Comparison of ENCODE assay signal across 28 cellular contexts in genomic region chr22:22013559-22014284, GRCh38.
"Had no signal": no experiment of that assay in that cellular context is flagged by ENCODE, and none has a peak within 500 bp of the region (broad histone marks: within the 10 kb centered on the region; RNA-seq: fewer than 3 reads in every experiment).

No MANE protein-coding gene starts in this region.

- DNase-seq: colonic mucosa; cortex of kidney; dermis blood vessel endothelial cell; dorsolateral prefrontal cortex; effector CD4-positive, alpha-beta T cell; effector CD8-positive, alpha-beta T cell; effector memory CD4-positive, alpha-beta T cell; effector memory CD8-positive, alpha-beta T cell; endodermal cell; erythroblast; esophagus squamous epithelium; foreskin fibroblast; foreskin keratinocyte; foreskin melanocyte; gastrocnemius medialis; glutamatergic neuron; head of caudate nucleus; heart left ventricle; heart right ventricle had no signal

- H3K36me3 ChIP-seq: colonic mucosa, esophagus muscularis mucosa, esophagus squamous epithelium, gastrocnemius medialis, gastroesophageal sphincter, heart left ventricle, heart right ventricle had no signal

- H3K4me1 ChIP-seq: colonic mucosa, esophagus muscularis mucosa, esophagus squamous epithelium, gastrocnemius medialis, gastroesophageal sphincter, heart left ventricle, heart right ventricle had no signal

- FAIRE-seq: colon, endometrium, endothelial cell of umbilical vein, frontal cortex had no signal

- H3K27me3 ChIP-seq: colonic mucosa had no signal

- ATAC-seq: effector memory CD8-positive, alpha-beta T cell; esophagus mucosa; foreskin keratinocyte; gastrocnemius medialis; gastroesophageal sphincter; heart left ventricle; heart right ventricle had no signal

- H3K27ac ChIP-seq: colonic mucosa, coronary artery, dorsolateral prefrontal cortex, epithelial cell of prostate, esophagus muscularis mucosa, esophagus squamous epithelium, foreskin keratinocyte, gastrocnemius medialis, gastroesophageal sphincter, heart left ventricle, heart right ventricle had no signal

- H3K9me3 ChIP-seq: colonic mucosa, esophagus squamous epithelium, gastrocnemius medialis had no signal

- H3K4me3 ChIP-seq: colonic mucosa, coronary artery, dorsolateral prefrontal cortex, esophagus muscularis mucosa, esophagus squamous epithelium, gastrocnemius medialis, gastroesophageal sphincter, heart left ventricle, heart right ventricle had no signal
